In the genomic region with DNA sequence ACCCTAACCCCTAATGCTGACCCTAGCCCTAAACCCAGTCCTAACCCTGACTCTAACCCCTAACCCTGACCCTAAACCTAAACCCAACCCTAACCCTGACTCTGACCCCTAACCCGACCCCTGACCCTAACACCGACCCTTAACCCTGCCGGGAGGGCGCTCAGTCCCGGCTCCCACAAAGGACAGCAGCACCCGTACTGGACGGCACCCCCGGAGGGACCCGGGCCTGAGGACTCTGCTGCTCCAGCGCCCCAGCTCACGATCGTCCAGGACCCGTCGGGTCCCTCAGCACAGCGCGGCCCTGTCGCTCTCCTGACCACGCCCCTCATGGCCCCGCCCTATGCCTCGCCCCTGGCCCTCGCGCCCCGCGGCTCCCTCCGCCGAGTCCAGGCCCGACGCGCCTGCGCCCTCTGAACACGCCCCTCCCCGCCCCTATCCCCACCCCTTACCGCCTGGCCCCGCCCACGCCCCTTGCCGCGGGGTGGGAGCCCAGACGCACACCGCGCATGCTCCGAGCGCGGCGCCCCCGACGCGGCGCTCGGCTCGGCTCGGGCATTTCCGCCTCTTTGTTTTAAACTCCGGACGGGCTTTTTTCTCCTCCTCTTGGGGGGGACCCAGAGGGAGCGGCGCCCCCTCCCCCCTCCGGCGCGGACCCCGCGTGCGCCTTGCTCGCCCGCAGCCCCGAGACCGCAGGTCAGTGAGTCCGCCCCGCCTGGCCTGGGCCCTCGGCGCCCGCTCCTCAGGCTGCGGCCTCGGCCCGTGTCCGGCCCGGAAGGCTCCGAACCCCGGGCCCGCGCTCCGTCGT, we compare ENCODE assay signal across 1 cellular context.
A peak's percentile ranks its signal among the peaks of the same experiment; 100 is the strongest.
TF ChIP-seq lines count a peak whose summit lies in the region.

A gene with protein sequence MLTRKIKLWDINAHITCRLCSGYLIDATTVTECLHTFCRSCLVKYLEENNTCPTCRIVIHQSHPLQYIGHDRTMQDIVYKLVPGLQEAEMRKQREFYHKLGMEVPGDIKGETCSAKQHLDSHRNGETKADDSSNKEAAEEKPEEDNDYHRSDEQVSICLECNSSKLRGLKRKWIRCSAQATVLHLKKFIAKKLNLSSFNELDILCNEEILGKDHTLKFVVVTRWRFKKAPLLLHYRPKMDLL (plus strand): TSS at position 555 of the 805 bp plus-strand sequence. CDS start 27,849 bp downstream, outside the sequence.

TF ChIP-seq in HepG2, 621 proteins besides CTCF, POLR2A, EP300 and RAD21 (continued from another document and continues in another):
- TF ChIP-seq, protein P1, sequence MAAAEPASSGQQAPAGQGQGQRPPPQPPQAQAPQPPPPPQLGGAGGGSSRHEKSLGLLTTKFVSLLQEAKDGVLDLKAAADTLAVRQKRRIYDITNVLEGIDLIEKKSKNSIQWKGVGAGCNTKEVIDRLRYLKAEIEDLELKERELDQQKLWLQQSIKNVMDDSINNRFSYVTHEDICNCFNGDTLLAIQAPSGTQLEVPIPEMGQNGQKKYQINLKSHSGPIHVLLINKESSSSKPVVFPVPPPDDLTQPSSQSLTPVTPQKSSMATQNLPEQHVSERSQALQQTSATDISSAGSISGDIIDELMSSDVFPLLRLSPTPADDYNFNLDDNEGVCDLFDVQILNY (CRISPR knock-in tag; conservative IDR thresholded peaks at IDR 0.05): no peak
- TF ChIP-seq CENPX (CRISPR knock-in tag; IDR thresholded peaks at IDR 0.05) (no peak), FOSL2 (CRISPR knock-in tag; IDR thresholded peaks at IDR 0.05) (no peak), ZNF430 (CRISPR knock-in tag; IDR thresholded peaks at IDR 0.05) (no peak; the same call in 1 of the 2 replicates), SRSF9 (IDR thresholded peaks at IDR 0.05; ENCODE audit: borderline replicate concordance, insufficient read depth, low read depth, low read length, poor library complexity, severe bottlenecking) (no peak), ZFP36L1 (CRISPR knock-in tag; IDR thresholded peaks at IDR 0.05) (no peak), ZNF296 (CRISPR knock-in tag; conservative IDR thresholded peaks at IDR 0.05) (no peak), NR2F2 (IDR thresholded peaks at IDR 0.05; ENCODE audit: borderline replicate concordance, low read depth) (peak; percentile 69; the same call in 1 of the 2 replicates), ZIK1 (CRISPR knock-in tag; IDR thresholded peaks at IDR 0.05; ENCODE audit: borderline replicate concordance, low read depth) (peak; percentile 24; the same call in 1 of the 2 replicates), SP2 (CRISPR knock-in tag; IDR thresholded peaks at IDR 0.05) (no peak), SKI (IDR thresholded peaks at IDR 0.05; ENCODE audit: partially characterized antibody) (no peak), ZNF234 (CRISPR knock-in tag; conservative IDR thresholded peaks at IDR 0.05) (no peak), CBX2 (IDR thresholded peaks at IDR 0.05; ENCODE audit: low read depth, low read length) (no peak), CBX2 (CRISPR knock-in tag; IDR thresholded peaks at IDR 0.05; ENCODE audit: low read depth) (no peak), FLYWCH1 (CRISPR knock-in tag; IDR thresholded peaks at IDR 0.05) (0 out of 2 replicates have a peak, but pooled peaks have one; percentile 58), ATAD3A (CRISPR knock-in tag; IDR thresholded peaks at IDR 0.05) (no peak), ZNF605 (CRISPR knock-in tag; IDR thresholded peaks at IDR 0.05) (no peak; the same call in 1 of the 2 replicates)
- TF ChIP-seq, protein P2, sequence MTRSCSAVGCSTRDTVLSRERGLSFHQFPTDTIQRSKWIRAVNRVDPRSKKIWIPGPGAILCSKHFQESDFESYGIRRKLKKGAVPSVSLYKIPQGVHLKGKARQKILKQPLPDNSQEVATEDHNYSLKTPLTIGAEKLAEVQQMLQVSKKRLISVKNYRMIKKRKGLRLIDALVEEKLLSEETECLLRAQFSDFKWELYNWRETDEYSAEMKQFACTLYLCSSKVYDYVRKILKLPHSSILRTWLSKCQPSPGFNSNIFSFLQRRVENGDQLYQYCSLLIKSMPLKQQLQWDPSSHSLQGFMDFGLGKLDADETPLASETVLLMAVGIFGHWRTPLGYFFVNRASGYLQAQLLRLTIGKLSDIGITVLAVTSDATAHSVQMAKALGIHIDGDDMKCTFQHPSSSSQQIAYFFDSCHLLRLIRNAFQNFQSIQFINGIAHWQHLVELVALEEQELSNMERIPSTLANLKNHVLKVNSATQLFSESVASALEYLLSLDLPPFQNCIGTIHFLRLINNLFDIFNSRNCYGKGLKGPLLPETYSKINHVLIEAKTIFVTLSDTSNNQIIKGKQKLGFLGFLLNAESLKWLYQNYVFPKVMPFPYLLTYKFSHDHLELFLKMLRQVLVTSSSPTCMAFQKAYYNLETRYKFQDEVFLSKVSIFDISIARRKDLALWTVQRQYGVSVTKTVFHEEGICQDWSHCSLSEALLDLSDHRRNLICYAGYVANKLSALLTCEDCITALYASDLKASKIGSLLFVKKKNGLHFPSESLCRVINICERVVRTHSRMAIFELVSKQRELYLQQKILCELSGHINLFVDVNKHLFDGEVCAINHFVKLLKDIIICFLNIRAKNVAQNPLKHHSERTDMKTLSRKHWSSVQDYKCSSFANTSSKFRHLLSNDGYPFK (CRISPR knock-in tag; IDR thresholded peaks at IDR 0.05; ENCODE audit: borderline replicate concordance): no peak
- TF ChIP-seq, protein P3, sequence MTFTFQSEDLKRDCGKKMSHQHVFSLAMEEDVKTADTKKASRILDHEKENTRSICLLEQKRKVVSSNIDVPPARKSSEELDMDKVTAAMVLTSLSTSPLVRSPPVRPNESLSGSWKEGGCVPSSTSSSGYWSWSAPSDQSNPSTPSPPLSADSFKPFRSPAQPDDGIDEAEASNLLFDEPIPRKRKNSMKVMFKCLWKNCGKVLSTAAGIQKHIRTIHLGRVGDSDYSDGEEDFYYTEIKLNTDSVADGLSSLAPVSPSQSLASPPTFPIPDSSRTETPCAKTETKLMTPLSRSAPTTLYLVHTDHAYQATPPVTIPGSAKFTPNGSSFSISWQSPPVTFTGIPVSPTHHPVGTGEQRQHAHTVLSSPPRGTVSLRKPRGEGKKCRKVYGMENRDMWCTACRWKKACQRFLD (CRISPR knock-in tag; IDR thresholded peaks at IDR 0.05; ENCODE audit: borderline replicate concordance): no peak
- TF ChIP-seq, protein P4, sequence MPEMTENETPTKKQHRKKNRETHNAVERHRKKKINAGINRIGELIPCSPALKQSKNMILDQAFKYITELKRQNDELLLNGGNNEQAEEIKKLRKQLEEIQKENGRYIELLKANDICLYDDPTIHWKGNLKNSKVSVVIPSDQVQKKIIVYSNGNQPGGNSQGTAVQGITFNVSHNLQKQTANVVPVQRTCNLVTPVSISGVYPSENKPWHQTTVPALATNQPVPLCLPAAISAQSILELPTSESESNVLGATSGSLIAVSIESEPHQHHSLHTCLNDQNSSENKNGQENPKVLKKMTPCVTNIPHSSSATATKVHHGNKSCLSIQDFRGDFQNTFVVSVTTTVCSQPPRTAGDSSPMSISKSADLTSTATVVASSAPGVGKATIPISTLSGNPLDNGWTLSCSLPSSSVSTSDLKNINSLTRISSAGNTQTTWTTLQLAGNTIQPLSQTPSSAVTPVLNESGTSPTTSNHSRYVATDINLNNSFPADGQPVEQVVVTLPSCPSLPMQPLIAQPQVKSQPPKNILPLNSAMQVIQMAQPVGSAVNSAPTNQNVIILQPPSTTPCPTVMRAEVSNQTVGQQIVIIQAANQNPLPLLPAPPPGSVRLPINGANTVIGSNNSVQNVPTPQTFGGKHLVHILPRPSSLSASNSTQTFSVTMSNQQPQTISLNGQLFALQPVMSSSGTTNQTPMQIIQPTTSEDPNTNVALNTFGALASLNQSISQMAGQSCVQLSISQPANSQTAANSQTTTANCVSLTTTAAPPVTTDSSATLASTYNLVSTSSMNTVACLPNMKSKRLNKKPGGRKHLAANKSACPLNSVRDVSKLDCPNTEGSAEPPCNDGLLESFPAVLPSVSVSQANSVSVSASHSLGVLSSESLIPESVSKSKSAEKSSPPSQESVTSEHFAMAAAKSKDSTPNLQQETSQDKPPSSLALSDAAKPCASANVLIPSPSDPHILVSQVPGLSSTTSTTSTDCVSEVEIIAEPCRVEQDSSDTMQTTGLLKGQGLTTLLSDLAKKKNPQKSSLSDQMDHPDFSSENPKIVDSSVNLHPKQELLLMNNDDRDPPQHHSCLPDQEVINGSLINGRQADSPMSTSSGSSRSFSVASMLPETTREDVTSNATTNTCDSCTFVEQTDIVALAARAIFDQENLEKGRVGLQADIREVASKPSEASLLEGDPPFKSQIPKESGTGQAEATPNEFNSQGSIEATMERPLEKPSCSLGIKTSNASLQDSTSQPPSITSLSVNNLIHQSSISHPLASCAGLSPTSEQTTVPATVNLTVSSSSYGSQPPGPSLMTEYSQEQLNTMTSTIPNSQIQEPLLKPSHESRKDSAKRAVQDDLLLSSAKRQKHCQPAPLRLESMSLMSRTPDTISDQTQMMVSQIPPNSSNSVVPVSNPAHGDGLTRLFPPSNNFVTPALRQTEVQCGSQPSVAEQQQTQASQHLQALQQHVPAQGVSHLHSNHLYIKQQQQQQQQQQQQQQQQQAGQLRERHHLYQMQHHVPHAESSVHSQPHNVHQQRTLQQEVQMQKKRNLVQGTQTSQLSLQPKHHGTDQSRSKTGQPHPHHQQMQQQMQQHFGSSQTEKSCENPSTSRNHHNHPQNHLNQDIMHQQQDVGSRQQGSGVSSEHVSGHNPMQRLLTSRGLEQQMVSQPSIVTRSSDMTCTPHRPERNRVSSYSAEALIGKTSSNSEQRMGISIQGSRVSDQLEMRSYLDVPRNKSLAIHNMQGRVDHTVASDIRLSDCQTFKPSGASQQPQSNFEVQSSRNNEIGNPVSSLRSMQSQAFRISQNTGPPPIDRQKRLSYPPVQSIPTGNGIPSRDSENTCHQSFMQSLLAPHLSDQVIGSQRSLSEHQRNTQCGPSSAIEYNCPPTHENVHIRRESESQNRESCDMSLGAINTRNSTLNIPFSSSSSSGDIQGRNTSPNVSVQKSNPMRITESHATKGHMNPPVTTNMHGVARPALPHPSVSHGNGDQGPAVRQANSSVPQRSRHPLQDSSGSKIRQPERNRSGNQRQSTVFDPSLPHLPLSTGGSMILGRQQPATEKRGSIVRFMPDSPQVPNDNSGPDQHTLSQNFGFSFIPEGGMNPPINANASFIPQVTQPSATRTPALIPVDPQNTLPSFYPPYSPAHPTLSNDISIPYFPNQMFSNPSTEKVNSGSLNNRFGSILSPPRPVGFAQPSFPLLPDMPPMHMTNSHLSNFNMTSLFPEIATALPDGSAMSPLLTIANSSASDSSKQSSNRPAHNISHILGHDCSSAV (CRISPR knock-in tag; IDR thresholded peaks at IDR 0.05; ENCODE audit: borderline replicate concordance): no peak
- TF ChIP-seq, protein P5, sequence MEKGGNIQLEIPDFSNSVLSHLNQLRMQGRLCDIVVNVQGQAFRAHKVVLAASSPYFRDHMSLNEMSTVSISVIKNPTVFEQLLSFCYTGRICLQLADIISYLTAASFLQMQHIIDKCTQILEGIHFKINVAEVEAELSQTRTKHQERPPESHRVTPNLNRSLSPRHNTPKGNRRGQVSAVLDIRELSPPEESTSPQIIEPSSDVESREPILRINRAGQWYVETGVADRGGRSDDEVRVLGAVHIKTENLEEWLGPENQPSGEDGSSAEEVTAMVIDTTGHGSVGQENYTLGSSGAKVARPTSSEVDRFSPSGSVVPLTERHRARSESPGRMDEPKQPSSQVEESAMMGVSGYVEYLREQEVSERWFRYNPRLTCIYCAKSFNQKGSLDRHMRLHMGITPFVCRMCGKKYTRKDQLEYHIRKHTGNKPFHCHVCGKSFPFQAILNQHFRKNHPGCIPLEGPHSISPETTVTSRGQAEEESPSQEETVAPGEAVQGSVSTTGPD (CRISPR knock-in tag; IDR thresholded peaks at IDR 0.05): no peak
- TF ChIP-seq, protein P6, sequence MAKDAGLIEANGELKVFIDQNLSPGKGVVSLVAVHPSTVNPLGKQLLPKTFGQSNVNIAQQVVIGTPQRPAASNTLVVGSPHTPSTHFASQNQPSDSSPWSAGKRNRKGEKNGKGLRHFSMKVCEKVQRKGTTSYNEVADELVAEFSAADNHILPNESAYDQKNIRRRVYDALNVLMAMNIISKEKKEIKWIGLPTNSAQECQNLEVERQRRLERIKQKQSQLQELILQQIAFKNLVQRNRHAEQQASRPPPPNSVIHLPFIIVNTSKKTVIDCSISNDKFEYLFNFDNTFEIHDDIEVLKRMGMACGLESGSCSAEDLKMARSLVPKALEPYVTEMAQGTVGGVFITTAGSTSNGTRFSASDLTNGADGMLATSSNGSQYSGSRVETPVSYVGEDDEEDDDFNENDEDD (CRISPR knock-in tag; IDR thresholded peaks at IDR 0.05; ENCODE audit: borderline replicate concordance): peak; percentile 70; the same call in 1 of the 2 replicates
- TF ChIP-seq, protein P7, sequence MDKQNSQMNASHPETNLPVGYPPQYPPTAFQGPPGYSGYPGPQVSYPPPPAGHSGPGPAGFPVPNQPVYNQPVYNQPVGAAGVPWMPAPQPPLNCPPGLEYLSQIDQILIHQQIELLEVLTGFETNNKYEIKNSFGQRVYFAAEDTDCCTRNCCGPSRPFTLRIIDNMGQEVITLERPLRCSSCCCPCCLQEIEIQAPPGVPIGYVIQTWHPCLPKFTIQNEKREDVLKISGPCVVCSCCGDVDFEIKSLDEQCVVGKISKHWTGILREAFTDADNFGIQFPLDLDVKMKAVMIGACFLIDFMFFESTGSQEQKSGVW (CRISPR knock-in tag; IDR thresholded peaks at IDR 0.05; ENCODE audit: borderline replicate concordance): no peak
- TF ChIP-seq, protein P8, sequence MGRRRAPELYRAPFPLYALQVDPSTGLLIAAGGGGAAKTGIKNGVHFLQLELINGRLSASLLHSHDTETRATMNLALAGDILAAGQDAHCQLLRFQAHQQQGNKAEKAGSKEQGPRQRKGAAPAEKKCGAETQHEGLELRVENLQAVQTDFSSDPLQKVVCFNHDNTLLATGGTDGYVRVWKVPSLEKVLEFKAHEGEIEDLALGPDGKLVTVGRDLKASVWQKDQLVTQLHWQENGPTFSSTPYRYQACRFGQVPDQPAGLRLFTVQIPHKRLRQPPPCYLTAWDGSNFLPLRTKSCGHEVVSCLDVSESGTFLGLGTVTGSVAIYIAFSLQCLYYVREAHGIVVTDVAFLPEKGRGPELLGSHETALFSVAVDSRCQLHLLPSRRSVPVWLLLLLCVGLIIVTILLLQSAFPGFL (CRISPR knock-in tag; IDR thresholded peaks at IDR 0.05): no peak
- TF ChIP-seq, protein P9, sequence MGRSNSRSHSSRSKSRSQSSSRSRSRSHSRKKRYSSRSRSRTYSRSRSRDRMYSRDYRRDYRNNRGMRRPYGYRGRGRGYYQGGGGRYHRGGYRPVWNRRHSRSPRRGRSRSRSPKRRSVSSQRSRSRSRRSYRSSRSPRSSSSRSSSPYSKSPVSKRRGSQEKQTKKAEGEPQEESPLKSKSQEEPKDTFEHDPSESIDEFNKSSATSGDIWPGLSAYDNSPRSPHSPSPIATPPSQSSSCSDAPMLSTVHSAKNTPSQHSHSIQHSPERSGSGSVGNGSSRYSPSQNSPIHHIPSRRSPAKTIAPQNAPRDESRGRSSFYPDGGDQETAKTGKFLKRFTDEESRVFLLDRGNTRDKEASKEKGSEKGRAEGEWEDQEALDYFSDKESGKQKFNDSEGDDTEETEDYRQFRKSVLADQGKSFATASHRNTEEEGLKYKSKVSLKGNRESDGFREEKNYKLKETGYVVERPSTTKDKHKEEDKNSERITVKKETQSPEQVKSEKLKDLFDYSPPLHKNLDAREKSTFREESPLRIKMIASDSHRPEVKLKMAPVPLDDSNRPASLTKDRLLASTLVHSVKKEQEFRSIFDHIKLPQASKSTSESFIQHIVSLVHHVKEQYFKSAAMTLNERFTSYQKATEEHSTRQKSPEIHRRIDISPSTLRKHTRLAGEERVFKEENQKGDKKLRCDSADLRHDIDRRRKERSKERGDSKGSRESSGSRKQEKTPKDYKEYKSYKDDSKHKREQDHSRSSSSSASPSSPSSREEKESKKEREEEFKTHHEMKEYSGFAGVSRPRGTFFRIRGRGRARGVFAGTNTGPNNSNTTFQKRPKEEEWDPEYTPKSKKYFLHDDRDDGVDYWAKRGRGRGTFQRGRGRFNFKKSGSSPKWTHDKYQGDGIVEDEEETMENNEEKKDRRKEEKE (IDR thresholded peaks at IDR 0.05): no peak
- TF ChIP-seq, protein P10, sequence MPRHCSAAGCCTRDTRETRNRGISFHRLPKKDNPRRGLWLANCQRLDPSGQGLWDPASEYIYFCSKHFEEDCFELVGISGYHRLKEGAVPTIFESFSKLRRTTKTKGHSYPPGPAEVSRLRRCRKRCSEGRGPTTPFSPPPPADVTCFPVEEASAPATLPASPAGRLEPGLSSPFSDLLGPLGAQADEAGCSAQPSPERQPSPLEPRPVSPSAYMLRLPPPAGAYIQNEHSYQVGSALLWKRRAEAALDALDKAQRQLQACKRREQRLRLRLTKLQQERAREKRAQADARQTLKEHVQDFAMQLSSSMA (CRISPR knock-in tag; IDR thresholded peaks at IDR 0.05): no peak
